Comparison of ENCODE assay signal across 9 cellular contexts in the genomic region with DNA sequence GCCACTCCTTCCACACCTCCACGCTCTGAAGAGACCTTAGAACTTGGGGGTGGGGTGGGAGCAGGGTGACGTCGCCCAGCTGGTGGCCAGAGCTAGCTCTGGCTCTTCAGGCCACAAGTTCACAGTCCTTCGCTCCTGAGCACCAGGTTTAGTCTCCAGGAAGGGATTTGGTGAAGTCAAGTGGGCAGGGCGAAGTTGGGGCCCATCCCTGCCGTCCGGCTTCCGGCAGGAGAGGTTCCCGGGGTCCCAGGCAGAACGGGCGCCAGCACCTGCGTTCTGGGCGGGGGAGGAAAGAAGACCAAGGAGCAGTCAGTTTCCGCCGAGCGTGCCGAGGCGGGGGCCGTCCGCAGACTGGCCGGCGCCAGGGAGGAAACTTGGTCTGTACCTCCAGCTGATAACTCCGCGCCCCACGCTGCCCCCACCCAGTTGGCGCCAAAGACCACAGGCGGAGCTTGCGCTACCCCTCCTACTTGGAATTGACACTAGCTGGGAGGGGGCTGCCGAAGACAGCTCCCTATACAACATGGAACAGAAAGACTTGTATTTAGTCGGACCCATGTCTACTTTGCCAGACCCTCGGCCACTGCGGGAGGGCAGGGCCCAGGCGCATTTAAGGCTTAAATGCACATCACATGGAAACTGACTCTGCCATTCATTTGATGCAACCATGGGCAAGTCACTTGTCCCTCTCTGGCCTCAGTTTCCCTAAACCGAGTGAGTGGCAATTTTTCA. TPM values are rescaled to one million over a fixed set of nuclear protein-coding genes. Genes with fewer than 3 reads are reported as not detected.
DNase-seq lines count a peak whose midpoint lies in the region; ATAC-seq, FAIRE-seq and TF ChIP-seq lines count a peak whose summit lies in the region.
"Had no signal": no experiment of that assay in that cellular context is flagged by ENCODE, and none has a peak within 500 bp of the region (broad histone marks: within the 10 kb centered on the region; RNA-seq: fewer than 3 reads in every experiment).

No MANE protein-coding gene starts in this region.

- DNase-seq in DMS79 (lab: John Stamatoyannopoulos, UW) (peak; percentile 90), WERI-Rb-1 (peak; percentile 78), endothelial cell of umbilical vein (ENCODE audit: low read depth, low spot score) (peak; percentile 82), iPS-NIHi11 (ENCODE audit: low spot score) (no peak), NCI-H510A treated with DMSO at 0.1 percent for 48 hours (lab: John Stamatoyannopoulos, UW) (no peak)
- peak in 2 of 9 donors; percentile 22 to 51 for DNase-seq in naive thymus-derived CD4-positive, alpha-beta T cell

- FAIRE-seq in endothelial cell of umbilical vein (lab: Jason Lieb, UNC): peak; percentile 49
- FAIRE-seq: TTC549 had no signal

- no peaks in the 10 kb centered on the region for H3K9me2 ChIP-seq in Loucy (replicated peaks; ENCODE audit: low read depth, low read length)

- POLR2A ChIA-PET in endothelial cell of umbilical vein (lab: Charles Lee): interaction anchor here (0.7 to 2.2 kb wide), 10 partner anchors 10 to 214 kb away, joined by 3 to 13 read pairs (median 5); a partner anchor contains a TSS
- POLR2A ChIA-PET in naive thymus-derived CD4-positive, alpha-beta T cell (lab: Charles Lee): interaction anchor here (0.6 to 57.7 kb wide), 15 partner anchors 9 to 914 kb away, joined by 3 to 1267 read pairs (median 11); a partner anchor contains a TSS

- H3K4me3 ChIP-seq in Loucy (ENCODE audit: low read length, poor library complexity, severe bottlenecking) (peak overlapping the region; percentile 80), WERI-Rb-1 (ENCODE audit: low read depth, low read length) (peak overlapping the region; percentile 89), endothelial cell of umbilical vein (replicated peaks in 1 of 3; ENCODE audit: insufficient read depth in 1 of 3, low read depth in 1 of 3, low read length in 3 of 3) (peak overlapping the region; percentile 69 to 94 (median 89))
- H3K4me3 ChIP-seq in naive thymus-derived CD4-positive, alpha-beta T cell (ENCODE audit: low read length): peak overlapping the region; percentile 94

- H4K20me1 ChIP-seq in Loucy (ENCODE audit: insufficient read depth, low read length, poor library complexity, severe bottlenecking): no peaks in the 10 kb centered on the region
- no peaks in the 10 kb centered on the region for H4K20me1 ChIP-seq in endothelial cell of umbilical vein (replicated peaks; ENCODE audit: control insufficient read depth, extremely low read depth, insufficient read depth, low read length)

- BruUV-seq in endothelial cell of umbilical vein (replicated peaks; lab: Mats Ljungman, UMichigan): no TSS peak

- peaks cover 0 to 5% (median 4%) of the 10 kb centered on the region in 5 donors for H3K36me3 Mint-ChIP-seq in naive thymus-derived CD4-positive, alpha-beta T cell

- CTCF ChIA-PET in endothelial cell of umbilical vein (lab: Charles Lee): interaction anchor here (1.0 to 24.8 kb wide), 6 partner anchors 10 to 76 kb away, joined by 3 to 1069 read pairs (median 6); no protein-coding TSS in a partner anchor
- CTCF ChIA-PET in naive thymus-derived CD4-positive, alpha-beta T cell (lab: Charles Lee): interaction anchor here (0.6 to 25.8 kb wide), 8 partner anchors 13 to 75 kb away, joined by 3 to 643 read pairs (median 10); no protein-coding TSS in a partner anchor

- H3K79me2 ChIP-seq in Loucy (ENCODE audit: insufficient read depth, low read length): no peaks in the 10 kb centered on the region
- peaks cover 28% of the 10 kb centered on the region for H3K79me2 ChIP-seq in endothelial cell of umbilical vein (ENCODE audit: control insufficient read depth, insufficient read depth, low read length)

- intact Hi-C loops in endothelial cell of umbilical vein (cut with micrococcal nuclease): loop anchor here (5.0 kb wide), 2 partner anchors 184 to 244 kb away; a partner anchor contains a TSS
- intact Hi-C loops in naive thymus-derived CD4-positive, alpha-beta T cell (cut with micrococcal nuclease): loop anchor here (2.0 to 10.0 kb wide), 5 partner anchors 18 to 186 kb away; a partner anchor contains a TSS

- H3K4me1 ChIP-seq in Loucy (ENCODE audit: insufficient read depth, low read length, poor library complexity, severe bottlenecking): peaks cover 36% of the 10 kb centered on the region
- H3K4me1 ChIP-seq in endothelial cell of umbilical vein (ENCODE audit: control insufficient read depth, extremely low read depth, insufficient read depth, low read length): peaks cover 66% of the 10 kb centered on the region
- H3K4me1 ChIP-seq in naive thymus-derived CD4-positive, alpha-beta T cell (ENCODE audit: control insufficient read depth in 2 of 2, insufficient read depth in 2 of 2, low read length in 2 of 2): peaks cover 21 to 51% of the 10 kb centered on the region in 2 donors

- H3K27me3 Mint-ChIP-seq in naive thymus-derived CD4-positive, alpha-beta T cell: peaks cover 0 to 44% (median 0%) of the 10 kb centered on the region in 5 donors

- no peaks in the 10 kb centered on the region for H3K9me1 ChIP-seq in endothelial cell of umbilical vein (replicated peaks; ENCODE audit: control insufficient read depth, extremely low read depth, insufficient read depth, low read length)

- H3K9me3 ChIP-seq in Loucy (ENCODE audit: insufficient read depth, low read depth, low read length): no peaks in the 10 kb centered on the region
- no peaks in the 10 kb centered on the region for H3K9me3 ChIP-seq in WERI-Rb-1 (ENCODE audit: severe bottlenecking)
- no peaks in the 10 kb centered on the region for H3K9me3 ChIP-seq in endothelial cell of umbilical vein (replicated peaks; ENCODE audit: control insufficient read depth, insufficient read depth, low read length)
- H3K9me3 ChIP-seq in naive thymus-derived CD4-positive, alpha-beta T cell (ENCODE audit: control insufficient read depth in 2 of 3, low read length in 3 of 3): no peaks in the 10 kb centered on the region

- H3K36me3 ChIP-seq in Loucy (ENCODE audit: insufficient read depth, low read length) (no peaks in the 10 kb centered on the region), WERI-Rb-1 (peaks cover 31% of the 10 kb centered on the region), endothelial cell of umbilical vein (ENCODE audit: control insufficient read depth in 2 of 2, extremely low read depth in 1 of 2, insufficient read depth in 2 of 2, low read length in 2 of 2) (peaks cover 2 to 3% of the 10 kb centered on the region in 2 experiments)
- peaks cover 0 to 10% (median 0%) of the 10 kb centered on the region in 3 experiments for H3K36me3 ChIP-seq in naive thymus-derived CD4-positive, alpha-beta T cell (ENCODE audit: control insufficient read depth in 2 of 3, insufficient read depth in 3 of 3, low read length in 3 of 3)

- H3K27ac Mint-ChIP-seq in naive thymus-derived CD4-positive, alpha-beta T cell: peak overlapping the region; percentile 85 to 98 (median 92)

- TF ChIP-seq POLR2A in endothelial cell of umbilical vein (IDR thresholded peaks at IDR 0.05; ENCODE audit: low read depth, low read length): peak; percentile 94

- peak overlapping the region; percentile 85 to 98 (median 93) for H3K4me3 Mint-ChIP-seq in naive thymus-derived CD4-positive, alpha-beta T cell

- H3K9ac ChIP-seq in Loucy (ENCODE audit: low read depth, low read length, poor library complexity, severe bottlenecking) (peak overlapping the region; percentile 64), endothelial cell of umbilical vein (replicated peaks; ENCODE audit: extremely low read depth, insufficient read depth, low read length) (peak overlapping the region; percentile 99)

- H3K9me3 Mint-ChIP-seq in naive thymus-derived CD4-positive, alpha-beta T cell: peaks cover 0 to 3% (median 0%) of the 10 kb centered on the region in 11 donors

- TF ChIP-seq CTCF in Loucy (conservative IDR thresholded peaks at IDR 0.05; ENCODE audit: low read length): no peak
- no peak for TF ChIP-seq CTCF in WERI-Rb-1 (IDR thresholded peaks at IDR 0.05; ENCODE audit: low read depth, low read length)
- no peak for TF ChIP-seq CTCF in endothelial cell of umbilical vein (IDR thresholded peaks at IDR 0.05; ENCODE audit: extremely low read depth in 1 of 2, insufficient read depth in 1 of 2, low read depth in 1 of 2, low read length in 2 of 2)

- ATAC-seq in naive thymus-derived CD4-positive, alpha-beta T cell: no peak
- no peak for ATAC-seq in HG03342 (IDR thresholded peaks at IDR 0.05; ENCODE audit: unreplicated experiment)

- H3K27ac ChIP-seq in WERI-Rb-1 (peak overlapping the region; percentile 96), endothelial cell of umbilical vein (ENCODE audit: insufficient read depth, low read depth, low read length) (peak overlapping the region; percentile 99)
- H3K27ac ChIP-seq in naive thymus-derived CD4-positive, alpha-beta T cell (ENCODE audit: low read depth, low read length): peak overlapping the region; percentile 91

- H2AFZ ChIP-seq in Loucy (ENCODE audit: low read length) (peak overlapping the region; percentile 88; the same call in 1 of the 2 replicates), endothelial cell of umbilical vein (ENCODE audit: low read depth, low read length) (no peak overlapping the region)

- peaks cover 47 to 81% (median 77%) of the 10 kb centered on the region in 7 donors for H3K4me1 Mint-ChIP-seq in naive thymus-derived CD4-positive, alpha-beta T cell

- no peaks in the 10 kb centered on the region for H3F3A ChIP-seq in Loucy (ENCODE audit: low read depth)

- H3K4me2 ChIP-seq in Loucy (ENCODE audit: low read depth, low read length, poor library complexity, severe bottlenecking): peak overlapping the region; percentile 90
- H3K4me2 ChIP-seq in endothelial cell of umbilical vein (ENCODE audit: insufficient read depth, low read length): peak overlapping the region; percentile 90

- peaks cover 11% of the 10 kb centered on the region for H3K27me3 ChIP-seq in Loucy (ENCODE audit: insufficient read depth, low read length, poor library complexity, severe bottlenecking)
- no peaks in the 10 kb centered on the region for H3K27me3 ChIP-seq in WERI-Rb-1 (ENCODE audit: insufficient read depth, low read depth, severe bottlenecking)
- no peaks in the 10 kb centered on the region for H3K27me3 ChIP-seq in endothelial cell of umbilical vein (ENCODE audit: control insufficient read depth in 2 of 2, insufficient read depth in 2 of 2, low read length in 2 of 2)
- H3K27me3 ChIP-seq in naive thymus-derived CD4-positive, alpha-beta T cell (ENCODE audit: control insufficient read depth in 2 of 2, insufficient read depth in 2 of 2, low read length in 2 of 2): no peaks in the 10 kb centered on the region

- dilution Hi-C loops in endothelial cell of umbilical vein (cut with MboI; ENCODE audit: extremely low pct_ligation_motif_present, low sequenced_read_pairs): no loop called here

RNA-seq across cellular contexts. Expression of a gene that starts 1.0 kb away (rescaled TPM):
- total RNA-seq in endothelial cell of umbilical vein: 277 and 310 TPM in 2 replicates
- polyA plus RNA-seq in endothelial cell of umbilical vein: 783 and 971 TPM in 2 replicates
- polyA plus RNA-seq in endothelial cell of umbilical vein (2011; cell fraction: cytosol; rRNA removed): 696 and 743 TPM in 2 replicates
- 934 and 1,004 TPM in 2 replicates for polyA plus RNA-seq in endothelial cell of umbilical vein (2011; cell fraction: nucleus; rRNA removed)
- polyA plus RNA-seq in endothelial cell of umbilical vein (2012): 264 and 295 TPM in 2 replicates
- 160 and 202 TPM in 2 replicates for polyA minus RNA-seq in endothelial cell of umbilical vein
- 421 TPM for polyA minus RNA-seq in endothelial cell of umbilical vein (2011; cell fraction: cytosol; rRNA and poly(A)+ RNA removed)
- 377 and 561 TPM in 2 replicates for polyA minus RNA-seq in endothelial cell of umbilical vein (2011; cell fraction: nucleus; rRNA and poly(A)+ RNA removed)
- 10 to 100 TPM; 14.8 to 89.4 (median 34.1) TPM for total RNA-seq in naive thymus-derived CD4-positive, alpha-beta T cell
- polyA plus RNA-seq in naive thymus-derived CD4-positive, alpha-beta T cell: 10 to 100 TPM; 13.0 to 28.3 TPM

RNA-seq across cellular contexts. Expression of a gene that starts 27.3 kb away (rescaled TPM):
- total RNA-seq in endothelial cell of umbilical vein: 5.0 and 5.6 TPM in 2 replicates
- polyA plus RNA-seq in endothelial cell of umbilical vein: 0.83 and 1.1 TPM in 2 replicates
- polyA plus RNA-seq in endothelial cell of umbilical vein (2011; cell fraction: cytosol; rRNA removed): 0.95 and 1.2 TPM in 2 replicates
- 1.9 and 2.0 TPM in 2 replicates for polyA plus RNA-seq in endothelial cell of umbilical vein (2011; cell fraction: nucleus; rRNA removed)
- polyA plus RNA-seq in endothelial cell of umbilical vein (2012): 1.1 and 1.6 TPM in 2 replicates
- 1.5 and 1.9 TPM in 2 replicates for polyA minus RNA-seq in endothelial cell of umbilical vein
- 11.7 TPM for polyA minus RNA-seq in endothelial cell of umbilical vein (2011; cell fraction: cytosol; rRNA and poly(A)+ RNA removed)
- 1.6 and 2.9 TPM in 2 replicates for polyA minus RNA-seq in endothelial cell of umbilical vein (2011; cell fraction: nucleus; rRNA and poly(A)+ RNA removed)
- 10 to 100 TPM in 1 of 5 experiments, 1 to 10 TPM in 1, under 1 TPM in 2, not detected in 1; 0.14 to 65.7 (median 2.5) TPM for total RNA-seq in naive thymus-derived CD4-positive, alpha-beta T cell
- polyA plus RNA-seq in naive thymus-derived CD4-positive, alpha-beta T cell: not detected

Comparison
In these comparisons a context has a peak if more than half of its experiments do, and no peak if none do; other contexts are left out.
1. DNase-seq: peak in DMS79 (single experiment), WERI-Rb-1 (single experiment) and endothelial cell of umbilical vein (single experiment); none in iPS-NIHi11 (single experiment) and NCI-H510A treated with DMSO at 0.1 percent for 48 hours (single experiment).
2. Peak in every context shown above with its lines, with median percentiles within 50 percentile points of each other: H3K4me3 ChIP-seq and H3K27ac ChIP-seq.